Comparison of ENCODE assay signal across 2 cellular contexts in the genomic region with DNA sequence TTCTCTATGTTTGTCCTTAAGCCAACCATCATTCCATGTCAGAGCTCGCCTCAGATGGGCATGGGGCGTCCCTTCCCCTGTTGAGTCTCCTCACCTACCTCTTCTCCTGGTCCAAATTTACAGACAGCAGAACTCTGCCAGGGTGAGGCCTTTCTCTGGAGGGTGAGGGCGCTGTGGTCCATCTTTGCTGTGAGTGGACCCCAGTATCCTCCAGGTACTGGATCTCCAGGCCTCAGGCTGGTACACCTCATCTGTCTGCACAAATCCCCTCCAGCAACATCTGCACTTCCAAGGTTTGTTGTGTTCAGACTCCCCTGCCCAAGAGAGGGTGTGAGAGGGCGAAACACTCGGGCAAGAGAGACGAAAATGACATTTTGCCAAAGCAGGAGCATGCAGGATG.
TF ChIP-seq lines count a peak whose summit lies in the region.

No MANE protein-coding gene starts in this region.

TF ChIP-seq in HCT116, 20 proteins besides CTCF, POLR2A, EP300 and RAD21 (continued from another document):
- no peak for TF ChIP-seq FOSL1 (IDR thresholded peaks at IDR 0.05; ENCODE audit: low read depth)
- no peak for TF ChIP-seq SIN3A (IDR thresholded peaks at IDR 0.05; ENCODE audit: low read depth)
- TF ChIP-seq, protein P1, sequence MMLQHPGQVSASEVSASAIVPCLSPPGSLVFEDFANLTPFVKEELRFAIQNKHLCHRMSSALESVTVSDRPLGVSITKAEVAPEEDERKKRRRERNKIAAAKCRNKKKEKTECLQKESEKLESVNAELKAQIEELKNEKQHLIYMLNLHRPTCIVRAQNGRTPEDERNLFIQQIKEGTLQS (IDR thresholded peaks at IDR 0.05) = no peak
- TF ChIP-seq ELF1 (IDR thresholded peaks at IDR 0.05; ENCODE audit: borderline replicate concordance, low read depth) = no peak
- TF ChIP-seq EZH2 (IDR thresholded peaks at IDR 0.05) = no peak
- TF ChIP-seq TCF7L2 (IDR thresholded peaks at IDR 0.05; ENCODE audit: borderline replicate concordance, extremely low read depth, insufficient read depth, insufficient read length) = no peak
- no peak for TF ChIP-seq REST (IDR thresholded peaks at IDR 0.05; ENCODE audit: low read depth)
- no peak for TF ChIP-seq JUND (IDR thresholded peaks at IDR 0.05)
- TF ChIP-seq ZNF274 (IDR thresholded peaks at IDR 0.05; ENCODE audit: low read depth, low read length) = no peak
- TF ChIP-seq EGR1 (IDR thresholded peaks at IDR 0.05; ENCODE audit: low read depth) = no peak

TF ChIP-seq in HepG2, 621 proteins besides CTCF, POLR2A, EP300 and RAD21:
- TF ChIP-seq, protein P2, sequence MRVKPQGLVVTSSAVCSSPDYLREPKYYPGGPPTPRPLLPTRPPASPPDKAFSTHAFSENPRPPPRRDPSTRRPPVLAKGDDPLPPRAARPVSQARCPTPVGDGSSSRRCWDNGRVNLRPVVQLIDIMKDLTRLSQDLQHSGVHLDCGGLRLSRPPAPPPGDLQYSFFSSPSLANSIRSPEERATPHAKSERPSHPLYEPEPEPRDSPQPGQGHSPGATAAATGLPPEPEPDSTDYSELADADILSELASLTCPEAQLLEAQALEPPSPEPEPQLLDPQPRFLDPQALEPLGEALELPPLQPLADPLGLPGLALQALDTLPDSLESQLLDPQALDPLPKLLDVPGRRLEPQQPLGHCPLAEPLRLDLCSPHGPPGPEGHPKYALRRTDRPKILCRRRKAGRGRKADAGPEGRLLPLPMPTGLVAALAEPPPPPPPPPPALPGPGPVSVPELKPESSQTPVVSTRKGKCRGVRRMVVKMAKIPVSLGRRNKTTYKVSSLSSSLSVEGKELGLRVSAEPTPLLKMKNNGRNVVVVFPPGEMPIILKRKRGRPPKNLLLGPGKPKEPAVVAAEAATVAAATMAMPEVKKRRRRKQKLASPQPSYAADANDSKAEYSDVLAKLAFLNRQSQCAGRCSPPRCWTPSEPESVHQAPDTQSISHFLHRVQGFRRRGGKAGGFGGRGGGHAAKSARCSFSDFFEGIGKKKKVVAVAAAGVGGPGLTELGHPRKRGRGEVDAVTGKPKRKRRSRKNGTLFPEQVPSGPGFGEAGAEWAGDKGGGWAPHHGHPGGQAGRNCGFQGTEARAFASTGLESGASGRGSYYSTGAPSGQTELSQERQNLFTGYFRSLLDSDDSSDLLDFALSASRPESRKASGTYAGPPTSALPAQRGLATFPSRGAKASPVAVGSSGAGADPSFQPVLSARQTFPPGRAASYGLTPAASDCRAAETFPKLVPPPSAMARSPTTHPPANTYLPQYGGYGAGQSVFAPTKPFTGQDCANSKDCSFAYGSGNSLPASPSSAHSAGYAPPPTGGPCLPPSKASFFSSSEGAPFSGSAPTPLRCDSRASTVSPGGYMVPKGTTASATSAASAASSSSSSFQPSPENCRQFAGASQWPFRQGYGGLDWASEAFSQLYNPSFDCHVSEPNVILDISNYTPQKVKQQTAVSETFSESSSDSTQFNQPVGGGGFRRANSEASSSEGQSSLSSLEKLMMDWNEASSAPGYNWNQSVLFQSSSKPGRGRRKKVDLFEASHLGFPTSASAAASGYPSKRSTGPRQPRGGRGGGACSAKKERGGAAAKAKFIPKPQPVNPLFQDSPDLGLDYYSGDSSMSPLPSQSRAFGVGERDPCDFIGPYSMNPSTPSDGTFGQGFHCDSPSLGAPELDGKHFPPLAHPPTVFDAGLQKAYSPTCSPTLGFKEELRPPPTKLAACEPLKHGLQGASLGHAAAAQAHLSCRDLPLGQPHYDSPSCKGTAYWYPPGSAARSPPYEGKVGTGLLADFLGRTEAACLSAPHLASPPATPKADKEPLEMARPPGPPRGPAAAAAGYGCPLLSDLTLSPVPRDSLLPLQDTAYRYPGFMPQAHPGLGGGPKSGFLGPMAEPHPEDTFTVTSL (CRISPR knock-in tag; IDR thresholded peaks at IDR 0.05; ENCODE audit: borderline replicate concordance) = no peak
- TF ChIP-seq, protein P3, sequence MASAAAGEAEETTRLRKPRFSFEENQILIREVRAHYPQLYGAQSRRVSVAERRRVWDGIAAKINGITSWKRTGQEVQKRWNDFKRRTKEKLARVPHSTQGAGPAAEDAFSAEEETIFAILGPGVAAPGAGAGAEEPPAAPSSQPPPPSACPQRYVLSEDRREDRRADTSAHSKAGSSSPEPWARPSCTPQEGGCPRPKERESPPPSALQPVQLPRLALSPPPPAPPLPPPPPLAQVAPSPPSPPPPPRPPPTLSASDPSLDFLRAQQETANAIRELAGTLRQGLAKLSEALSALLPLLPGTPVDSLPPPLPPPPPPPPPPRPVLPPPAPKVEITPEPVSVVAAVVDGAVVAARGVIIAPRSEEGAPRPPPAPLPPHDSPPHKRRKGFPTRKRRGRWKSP (CRISPR knock-in tag; IDR thresholded peaks at IDR 0.05) = no peak
- TF ChIP-seq, protein P4, sequence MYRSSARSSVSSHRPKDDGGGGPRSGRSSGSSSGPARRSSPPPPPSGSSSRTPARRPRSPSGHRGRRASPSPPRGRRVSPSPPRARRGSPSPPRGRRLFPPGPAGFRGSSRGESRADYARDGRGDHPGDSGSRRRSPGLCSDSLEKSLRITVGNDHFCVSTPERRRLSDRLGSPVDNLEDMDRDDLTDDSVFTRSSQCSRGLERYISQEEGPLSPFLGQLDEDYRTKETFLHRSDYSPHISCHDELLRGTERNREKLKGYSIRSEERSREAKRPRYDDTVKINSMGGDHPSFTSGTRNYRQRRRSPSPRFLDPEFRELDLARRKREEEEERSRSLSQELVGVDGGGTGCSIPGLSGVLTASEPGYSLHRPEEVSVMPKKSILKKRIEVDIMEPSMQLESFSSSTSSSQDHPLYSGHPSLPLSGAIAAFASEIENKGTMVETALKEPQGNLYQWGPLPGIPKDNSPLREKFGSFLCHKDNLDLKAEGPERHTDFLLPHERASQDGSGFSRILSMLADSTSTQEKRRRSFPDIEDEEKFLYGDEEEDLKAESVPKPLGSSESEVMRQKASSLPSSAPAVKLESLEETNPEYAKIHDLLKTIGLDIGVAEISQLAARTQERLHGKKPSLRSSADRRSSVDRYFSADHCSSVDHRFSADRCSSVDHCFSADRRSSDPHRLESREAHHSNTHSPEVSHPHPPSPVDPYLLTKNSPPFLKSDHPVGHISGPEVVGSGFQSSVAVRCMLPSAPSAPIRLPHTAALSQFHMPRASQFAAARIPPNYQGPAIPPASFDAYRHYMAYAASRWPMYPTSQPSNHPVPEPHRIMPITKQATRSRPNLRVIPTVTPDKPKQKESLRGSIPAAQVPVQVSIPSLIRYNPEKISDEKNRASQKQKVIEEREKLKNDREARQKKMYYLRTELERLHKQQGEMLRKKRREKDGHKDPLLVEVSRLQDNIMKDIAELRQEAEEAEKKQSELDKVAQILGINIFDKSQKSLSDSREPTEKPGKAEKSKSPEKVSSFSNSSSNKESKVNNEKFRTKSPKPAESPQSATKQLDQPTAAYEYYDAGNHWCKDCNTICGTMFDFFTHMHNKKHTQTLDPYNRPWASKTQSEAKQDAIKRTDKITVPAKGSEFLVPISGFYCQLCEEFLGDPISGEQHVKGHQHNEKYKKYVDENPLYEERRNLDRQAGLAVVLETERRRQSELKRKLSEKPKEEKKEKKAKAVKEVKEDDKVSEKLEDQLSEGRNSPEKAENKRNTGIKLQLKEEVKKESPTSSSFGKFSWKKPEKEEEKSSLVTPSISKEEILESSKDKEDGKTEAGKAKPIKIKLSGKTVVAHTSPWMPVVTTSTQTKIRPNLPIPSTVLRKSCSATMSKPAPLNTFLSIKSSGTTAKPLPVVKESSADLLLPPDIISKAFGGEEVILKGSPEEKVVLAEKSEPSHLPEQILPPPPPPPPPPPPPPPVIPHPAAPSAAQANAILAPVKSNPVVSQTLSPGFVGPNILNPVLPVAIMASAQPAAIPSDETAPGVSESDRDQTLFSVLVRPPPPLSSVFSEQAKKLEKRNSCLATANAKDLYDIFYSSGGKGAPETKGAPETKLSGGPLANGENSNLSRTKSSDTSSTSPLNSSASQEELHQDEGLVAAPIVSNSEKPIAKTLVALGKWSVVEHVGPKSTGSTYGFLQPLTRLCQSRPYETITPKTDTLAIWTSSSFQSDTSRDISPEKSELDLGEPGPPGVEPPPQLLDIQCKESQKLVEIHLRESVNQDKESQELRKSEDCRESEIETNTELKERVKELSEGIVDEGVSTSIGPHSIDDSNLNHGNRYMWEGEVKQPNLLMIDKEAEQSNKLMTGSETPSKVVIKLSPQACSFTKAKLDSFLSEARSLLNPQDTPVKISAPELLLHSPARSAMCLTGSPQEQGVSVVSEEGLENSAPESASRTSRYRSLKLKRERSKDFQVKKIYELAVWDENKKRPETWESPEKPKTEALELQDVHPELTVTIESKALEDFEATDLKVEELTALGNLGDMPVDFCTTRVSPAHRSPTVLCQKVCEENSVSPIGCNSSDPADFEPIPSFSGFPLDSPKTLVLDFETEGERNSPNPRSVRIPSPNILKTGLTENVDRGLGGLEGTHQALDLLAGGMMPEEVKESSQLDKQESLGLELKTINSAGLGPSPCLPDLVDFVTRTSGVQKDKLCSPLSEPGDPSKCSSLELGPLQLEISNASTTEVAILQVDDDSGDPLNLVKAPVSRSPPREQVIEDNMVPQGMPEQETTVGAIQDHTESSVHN (CRISPR knock-in tag; IDR thresholded peaks at IDR 0.05) = no peak
- no peak for TF ChIP-seq ZNF513 (CRISPR knock-in tag; conservative IDR thresholded peaks at IDR 0.05)
- TF ChIP-seq ZNF296 (CRISPR knock-in tag; conservative IDR thresholded peaks at IDR 0.05) = no peak
- TF ChIP-seq, protein P5, sequence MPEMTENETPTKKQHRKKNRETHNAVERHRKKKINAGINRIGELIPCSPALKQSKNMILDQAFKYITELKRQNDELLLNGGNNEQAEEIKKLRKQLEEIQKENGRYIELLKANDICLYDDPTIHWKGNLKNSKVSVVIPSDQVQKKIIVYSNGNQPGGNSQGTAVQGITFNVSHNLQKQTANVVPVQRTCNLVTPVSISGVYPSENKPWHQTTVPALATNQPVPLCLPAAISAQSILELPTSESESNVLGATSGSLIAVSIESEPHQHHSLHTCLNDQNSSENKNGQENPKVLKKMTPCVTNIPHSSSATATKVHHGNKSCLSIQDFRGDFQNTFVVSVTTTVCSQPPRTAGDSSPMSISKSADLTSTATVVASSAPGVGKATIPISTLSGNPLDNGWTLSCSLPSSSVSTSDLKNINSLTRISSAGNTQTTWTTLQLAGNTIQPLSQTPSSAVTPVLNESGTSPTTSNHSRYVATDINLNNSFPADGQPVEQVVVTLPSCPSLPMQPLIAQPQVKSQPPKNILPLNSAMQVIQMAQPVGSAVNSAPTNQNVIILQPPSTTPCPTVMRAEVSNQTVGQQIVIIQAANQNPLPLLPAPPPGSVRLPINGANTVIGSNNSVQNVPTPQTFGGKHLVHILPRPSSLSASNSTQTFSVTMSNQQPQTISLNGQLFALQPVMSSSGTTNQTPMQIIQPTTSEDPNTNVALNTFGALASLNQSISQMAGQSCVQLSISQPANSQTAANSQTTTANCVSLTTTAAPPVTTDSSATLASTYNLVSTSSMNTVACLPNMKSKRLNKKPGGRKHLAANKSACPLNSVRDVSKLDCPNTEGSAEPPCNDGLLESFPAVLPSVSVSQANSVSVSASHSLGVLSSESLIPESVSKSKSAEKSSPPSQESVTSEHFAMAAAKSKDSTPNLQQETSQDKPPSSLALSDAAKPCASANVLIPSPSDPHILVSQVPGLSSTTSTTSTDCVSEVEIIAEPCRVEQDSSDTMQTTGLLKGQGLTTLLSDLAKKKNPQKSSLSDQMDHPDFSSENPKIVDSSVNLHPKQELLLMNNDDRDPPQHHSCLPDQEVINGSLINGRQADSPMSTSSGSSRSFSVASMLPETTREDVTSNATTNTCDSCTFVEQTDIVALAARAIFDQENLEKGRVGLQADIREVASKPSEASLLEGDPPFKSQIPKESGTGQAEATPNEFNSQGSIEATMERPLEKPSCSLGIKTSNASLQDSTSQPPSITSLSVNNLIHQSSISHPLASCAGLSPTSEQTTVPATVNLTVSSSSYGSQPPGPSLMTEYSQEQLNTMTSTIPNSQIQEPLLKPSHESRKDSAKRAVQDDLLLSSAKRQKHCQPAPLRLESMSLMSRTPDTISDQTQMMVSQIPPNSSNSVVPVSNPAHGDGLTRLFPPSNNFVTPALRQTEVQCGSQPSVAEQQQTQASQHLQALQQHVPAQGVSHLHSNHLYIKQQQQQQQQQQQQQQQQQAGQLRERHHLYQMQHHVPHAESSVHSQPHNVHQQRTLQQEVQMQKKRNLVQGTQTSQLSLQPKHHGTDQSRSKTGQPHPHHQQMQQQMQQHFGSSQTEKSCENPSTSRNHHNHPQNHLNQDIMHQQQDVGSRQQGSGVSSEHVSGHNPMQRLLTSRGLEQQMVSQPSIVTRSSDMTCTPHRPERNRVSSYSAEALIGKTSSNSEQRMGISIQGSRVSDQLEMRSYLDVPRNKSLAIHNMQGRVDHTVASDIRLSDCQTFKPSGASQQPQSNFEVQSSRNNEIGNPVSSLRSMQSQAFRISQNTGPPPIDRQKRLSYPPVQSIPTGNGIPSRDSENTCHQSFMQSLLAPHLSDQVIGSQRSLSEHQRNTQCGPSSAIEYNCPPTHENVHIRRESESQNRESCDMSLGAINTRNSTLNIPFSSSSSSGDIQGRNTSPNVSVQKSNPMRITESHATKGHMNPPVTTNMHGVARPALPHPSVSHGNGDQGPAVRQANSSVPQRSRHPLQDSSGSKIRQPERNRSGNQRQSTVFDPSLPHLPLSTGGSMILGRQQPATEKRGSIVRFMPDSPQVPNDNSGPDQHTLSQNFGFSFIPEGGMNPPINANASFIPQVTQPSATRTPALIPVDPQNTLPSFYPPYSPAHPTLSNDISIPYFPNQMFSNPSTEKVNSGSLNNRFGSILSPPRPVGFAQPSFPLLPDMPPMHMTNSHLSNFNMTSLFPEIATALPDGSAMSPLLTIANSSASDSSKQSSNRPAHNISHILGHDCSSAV (CRISPR knock-in tag; IDR thresholded peaks at IDR 0.05; ENCODE audit: borderline replicate concordance) = no peak
- TF ChIP-seq STAG1 (CRISPR knock-in tag; IDR thresholded peaks at IDR 0.05) = peak; percentile 52
TF ChIP-seq in HepG2: peak in this region for 1.
